Comparison of ENCODE assay signal across 1 cellular context in genomic region chr2:216371756-216372702, GRCh38.
TF ChIP-seq lines count a peak whose summit lies in the region.

Gene MARCHF4, minus strand, starts transcription at chr2:216372483. Its CDS starts 2,223 bp downstream, at chr2:216370260.

TF ChIP-seq in K562, 482 proteins besides CTCF, POLR2A, EP300 and RAD21 (continued from another document and continues in another):
- TF ChIP-seq ZNF609 (CRISPR knock-in tag; IDR thresholded peaks at IDR 0.05; ENCODE audit: borderline replicate concordance) (no peak), BDP1 (IDR thresholded peaks at IDR 0.05; ENCODE audit: insufficient read depth, insufficient read length) (no peak), HNRNPK (IDR thresholded peaks at IDR 0.05; ENCODE audit: low read depth, low read length, poor library complexity, severe bottlenecking) (no peak), ZEB2 (IDR thresholded peaks at IDR 0.05) (no peak), TARDBP (IDR thresholded peaks at IDR 0.05) (no peak), SRF (CRISPR knock-in tag; IDR thresholded peaks at IDR 0.05) (peak in 1 of 2 experiments; percentile 48; a peak in 1 of 4 replicates), ZMIZ1 (IDR thresholded peaks at IDR 0.05; ENCODE audit: low read depth in 2 of 2, low read length in 2 of 2) (no peak), CBFB (CRISPR knock-in tag; IDR thresholded peaks at IDR 0.05) (no peak), ZNF224 (CRISPR knock-in tag; IDR thresholded peaks at IDR 0.05) (peak; percentile 87; the same call in 1 of the 2 replicates), NCOR1 (IDR thresholded peaks at IDR 0.05) (no peak), RNF219 (CRISPR knock-in tag; IDR thresholded peaks at IDR 0.05) (no peak), KLF13 (tag; IDR thresholded peaks at IDR 0.05; ENCODE audit: borderline replicate concordance, low read depth) (no peak), NKRF (IDR thresholded peaks at IDR 0.05; ENCODE audit: borderline replicate concordance) (peak; percentile 31; the same call in 1 of the 2 replicates), MEF2D (tag; conservative IDR thresholded peaks at IDR 0.05; ENCODE audit: low read depth) (no peak), MLX (CRISPR knock-in tag; conservative IDR thresholded peaks at IDR 0.05) (no peak), ZNF121 (CRISPR knock-in tag; conservative IDR thresholded peaks at IDR 0.05) (0 out of 2 replicates have a peak, but pooled peaks have one; percentile 13), RB1 (IDR thresholded peaks at IDR 0.05; ENCODE audit: low read depth) (peak; percentile 34; the same call in 1 of the 2 replicates), PRMT5 (CRISPR knock-in tag; IDR thresholded peaks at IDR 0.05) (peak; percentile 92), PBX2 (CRISPR knock-in tag; IDR thresholded peaks at IDR 0.05; ENCODE audit: low read depth) (no peak), PBX2 (tag; conservative IDR thresholded peaks at IDR 0.05; ENCODE audit: low read depth) (no peak), HBP1 (CRISPR knock-in tag; IDR thresholded peaks at IDR 0.05) (0 out of 2 replicates have a peak, but pooled peaks have one; percentile 36), TEAD1 (CRISPR knock-in tag; IDR thresholded peaks at IDR 0.05) (peak in 1 of 2 experiments; percentile 82; a peak in 1 of 4 replicates), E2F4 (CRISPR knock-in tag; IDR thresholded peaks at IDR 0.05; ENCODE audit: low read depth) (peak; percentile 83; the same call in 1 of the 2 replicates), SMAD1 (IDR thresholded peaks at IDR 0.05; ENCODE audit: low read depth, low read length, partially characterized antibody) (no peak), CBX1 (IDR thresholded peaks at IDR 0.05; ENCODE audit: low read depth) (no peak), ZNF431 (CRISPR knock-in tag; IDR thresholded peaks at IDR 0.05) (peak; percentile 54; the same call in 1 of the 2 replicates), MIER1 (IDR thresholded peaks at IDR 0.05; ENCODE audit: low read depth) (peak; percentile 98), ATF1 (CRISPR knock-in tag; IDR thresholded peaks at IDR 0.05) (peak; percentile 55), ATF1 (tag; IDR thresholded peaks at IDR 0.05) (peak; percentile 84), ZNF239 (CRISPR knock-in tag; IDR thresholded peaks at IDR 0.05) (no peak; the same call in 1 of the 2 replicates)
